Comparison of ENCODE assay signal across 18 cellular contexts in the genomic region with DNA sequence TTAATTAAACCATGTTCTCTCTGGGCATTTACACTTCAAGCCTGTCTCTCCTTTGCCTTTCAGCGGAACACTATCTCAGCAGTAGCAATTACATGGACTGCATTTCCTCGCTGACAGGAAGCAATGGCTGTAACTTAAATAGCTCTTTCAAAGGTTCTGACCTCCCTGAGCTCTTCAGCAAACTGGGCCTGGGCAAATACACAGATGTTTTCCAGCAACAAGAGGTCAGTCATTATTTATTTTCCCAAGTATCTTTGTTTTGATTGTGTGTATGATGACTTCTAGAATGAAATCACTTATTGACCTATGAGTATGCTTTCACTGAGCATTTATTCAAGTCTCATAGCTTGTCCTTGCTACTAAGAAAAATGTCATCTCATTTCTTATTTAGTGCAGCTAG.
A peak's percentile ranks its signal among the peaks of the same experiment; 100 is the strongest.
DNase-seq lines count a peak whose midpoint lies in the region; ATAC-seq and TF ChIP-seq lines count a peak whose summit lies in the region.
"Had no signal": no experiment of that assay in that cellular context is flagged by ENCODE, and none has a peak within 500 bp of the region (broad histone marks: within the 10 kb centered on the region; RNA-seq: fewer than 3 reads in every experiment).

No MANE protein-coding gene starts in this region.

- peak; percentile 26 for DNase-seq in DMS153 (lab: John Stamatoyannopoulos, UW)
- no peak for DNase-seq in adipocyte (ENCODE audit: low read depth)
- DNase-seq in heart right ventricle: peak in 1 of 2 donors; percentile 23
- DNase-seq in nephron progenitor cell: no peak
- no peak for DNase-seq in stimulated activated naive CD4-positive, alpha-beta T cell treated with Interleukin-2 at 50 U/mL for 16 hours (lab: John Stamatoyannopoulos, UW)
- DNase-seq in NCI-H1694 (lab: John Stamatoyannopoulos, UW): no peak
- no peak for DNase-seq in mesothelial cell of epicardium (ENCODE audit: low spot score in 2 of 2, unreplicated experiment in 2 of 2)
- no peak for DNase-seq in mesenteric fat pad (ENCODE audit: low spot score)
- DNase-seq: activated B cell treated with CpG ODN at 0.5 μM for 24 hours; activated CD8-positive, alpha-beta memory T cell treated with anti-CD3 and anti-CD28 coated beads for 24 hours; CD4-positive, alpha-beta T cell; colonic mucosa; DND-41; MV-4-11; posterior cingulate gyrus; stimulated activated naive CD8-positive, alpha-beta T cell treated with anti-CD3 and anti-CD28 coated beads, Interleukin-15, amount 100 ng/mL, for 72 hours had no signal

- H3K27me3 Mint-ChIP-seq in nephron progenitor cell (ENCODE audit: low read depth, poor library complexity) (no peaks in the 10 kb centered on the region), mesothelial cell of epicardium (ENCODE audit: low read depth) (no peaks in the 10 kb centered on the region)
- H3K27me3 Mint-ChIP-seq: activated B cell treated with CpG ODN at 0.5 μM for 24 hours; stimulated activated naive CD8-positive, alpha-beta T cell treated with anti-CD3 and anti-CD28 coated beads, Interleukin-15, amount 100 ng/mL, for 72 hours had no signal

- no peaks in the 10 kb centered on the region for H3K9me3 Mint-ChIP-seq in nephron progenitor cell
- no peaks in the 10 kb centered on the region for H3K9me3 Mint-ChIP-seq in mesothelial cell of epicardium
- H3K9me3 Mint-ChIP-seq: activated B cell treated with CpG ODN at 0.5 μM for 24 hours; CD4-positive, alpha-beta T cell; IgD-negative memory B cell; stimulated activated naive CD8-positive, alpha-beta T cell treated with anti-CD3 and anti-CD28 coated beads, Interleukin-15, amount 100 ng/mL, for 72 hours; T-helper 1 cell treated with Interleukin-12 subunit alpha and Interleukin-12 subunit beta and Interleukin-4 antibody, amounts not matched to agents 30 μg/mL and 1 μg/mL, for 36 hours had no signal

- H3K9me3 ChIP-seq in adipocyte (ENCODE audit: control insufficient read depth, low read length) (no peaks in the 10 kb centered on the region), heart right ventricle (no peaks in the 10 kb centered on the region)
- H3K9me3 ChIP-seq: colonic mucosa had no signal

- peaks cover 88% of the 10 kb centered on the region for H3K4me1 Mint-ChIP-seq in nephron progenitor cell
- peaks cover 74% of the 10 kb centered on the region for H3K4me1 Mint-ChIP-seq in mesothelial cell of epicardium
- H3K4me1 Mint-ChIP-seq: activated B cell treated with CpG ODN at 0.5 μM for 24 hours; IgD-negative memory B cell; stimulated activated naive CD8-positive, alpha-beta T cell treated with anti-CD3 and anti-CD28 coated beads, Interleukin-15, amount 100 ng/mL, for 72 hours had no signal

- peaks cover 62% of the 10 kb centered on the region for H3K4me1 ChIP-seq in adipocyte (ENCODE audit: control insufficient read depth, insufficient read depth, low read length)
- peaks cover 0 to 47% (median 11%) of the 10 kb centered on the region in 9 donors for H3K4me1 ChIP-seq in heart right ventricle
- H3K4me1 ChIP-seq: colonic mucosa had no signal

- peak overlapping the region; percentile 36 for H3K4me3 Mint-ChIP-seq in nephron progenitor cell
- H3K4me3 Mint-ChIP-seq in mesothelial cell of epicardium: no peak overlapping the region
- H3K4me3 Mint-ChIP-seq: activated B cell treated with CpG ODN at 0.5 μM for 24 hours; CD4-positive, alpha-beta T cell; IgD-negative memory B cell; stimulated activated naive CD8-positive, alpha-beta T cell treated with anti-CD3 and anti-CD28 coated beads, Interleukin-15, amount 100 ng/mL, for 72 hours; T-helper 1 cell treated with Interleukin-12 subunit alpha and Interleukin-12 subunit beta and Interleukin-4 antibody, amounts not matched to agents 30 μg/mL and 1 μg/mL, for 36 hours had no signal

- no peaks in the 10 kb centered on the region for H3K36me3 Mint-ChIP-seq in nephron progenitor cell (ENCODE audit: low read depth)
- peaks cover 3% of the 10 kb centered on the region for H3K36me3 Mint-ChIP-seq in mesothelial cell of epicardium
- H3K36me3 Mint-ChIP-seq: IgD-negative memory B cell had no signal

- 17 to 22% methylated on average over 2 of the region's 2 CpGs for WGBS in heart right ventricle, 2 donors

- H3K27ac ChIP-seq in heart right ventricle: peak overlapping the region in 8 of 10 donors; percentile 11 to 72 (median 36)
- H3K27ac ChIP-seq: colonic mucosa had no signal

- no peak for TF ChIP-seq CTCF in heart right ventricle (IDR thresholded peaks at IDR 0.05)
- TF ChIP-seq CTCF in nephron progenitor cell (IDR thresholded peaks at IDR 0.05): no peak
- no peak for TF ChIP-seq CTCF in mesothelial cell of epicardium (IDR thresholded peaks at IDR 0.05; ENCODE audit: unreplicated experiment)

- peak in 7 of 8 donors; percentile 60 to 87 (median 69) for ATAC-seq in heart right ventricle
- ATAC-seq: stimulated activated naive CD8-positive, alpha-beta T cell treated with anti-CD3 and anti-CD28 coated beads, Interleukin-15, amount 100 ng/mL, for 72 hours had no signal

- H3K36me3 ChIP-seq in adipocyte (ENCODE audit: control insufficient read depth, insufficient read depth, low read length, severe bottlenecking): peaks cover 48% of the 10 kb centered on the region
- H3K36me3 ChIP-seq in heart right ventricle: peaks cover 0 to 10% (median 0%) of the 10 kb centered on the region in 9 donors
- H3K36me3 ChIP-seq: colonic mucosa had no signal

- H3K4me3 ChIP-seq in adipocyte (ENCODE audit: low read length) (no peak overlapping the region), heart right ventricle (no peak overlapping the region)
- H3K4me3 ChIP-seq: colonic mucosa had no signal

- H3K9ac ChIP-seq in adipocyte (ENCODE audit: low read length): peak overlapping the region; percentile 31

- H3K27me3 ChIP-seq in adipocyte (replicated peaks; ENCODE audit: control insufficient read depth, insufficient read depth, low read length) (no peaks in the 10 kb centered on the region), heart right ventricle (no peaks in the 10 kb centered on the region)
- H3K27me3 ChIP-seq: colonic mucosa had no signal

- peak overlapping the region; percentile 97 for H3K27ac Mint-ChIP-seq in nephron progenitor cell
- H3K27ac Mint-ChIP-seq in mesothelial cell of epicardium: no peak overlapping the region
- H3K27ac Mint-ChIP-seq: activated B cell treated with CpG ODN at 0.5 μM for 24 hours; CD4-positive, alpha-beta T cell; IgD-negative memory B cell; stimulated activated naive CD8-positive, alpha-beta T cell treated with anti-CD3 and anti-CD28 coated beads, Interleukin-15, amount 100 ng/mL, for 72 hours; T-helper 1 cell treated with Interleukin-12 subunit alpha and Interleukin-12 subunit beta and Interleukin-4 antibody, amounts not matched to agents 30 μg/mL and 1 μg/mL, for 36 hours had no signal

- intact Hi-C loops in heart right ventricle (cut with DNase I): no loop called here
